In the genomic region with DNA sequence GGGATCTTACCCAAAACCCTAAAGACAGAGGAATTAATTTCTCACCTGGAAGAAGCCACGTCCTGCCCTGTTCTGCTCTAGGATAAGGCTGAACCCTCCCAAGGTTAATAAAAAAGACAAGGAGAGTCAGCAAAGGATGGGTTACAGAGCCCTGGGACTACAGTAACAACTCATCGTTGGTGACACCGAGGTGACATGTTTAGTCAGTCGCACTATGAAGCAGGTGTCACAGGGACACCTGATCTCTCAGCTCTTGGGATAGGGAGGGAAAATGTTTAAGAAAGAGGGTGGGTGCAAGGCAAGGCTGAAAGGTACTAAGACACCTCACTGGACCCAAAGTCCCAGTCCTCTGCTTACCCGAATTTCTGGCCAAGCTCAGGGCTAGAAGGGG, we compare ENCODE assay signal across 1 cellular context.
TF ChIP-seq lines count a peak whose summit lies in the region.

No MANE protein-coding gene starts in this region.

TF ChIP-seq in GM23338, 12 proteins besides CTCF, POLR2A, EP300 and RAD21 (continued from another document):
- TF ChIP-seq REST (IDR thresholded peaks at IDR 0.05; ENCODE audit: unreplicated experiment), result no peak
- TF ChIP-seq, protein P1, sequence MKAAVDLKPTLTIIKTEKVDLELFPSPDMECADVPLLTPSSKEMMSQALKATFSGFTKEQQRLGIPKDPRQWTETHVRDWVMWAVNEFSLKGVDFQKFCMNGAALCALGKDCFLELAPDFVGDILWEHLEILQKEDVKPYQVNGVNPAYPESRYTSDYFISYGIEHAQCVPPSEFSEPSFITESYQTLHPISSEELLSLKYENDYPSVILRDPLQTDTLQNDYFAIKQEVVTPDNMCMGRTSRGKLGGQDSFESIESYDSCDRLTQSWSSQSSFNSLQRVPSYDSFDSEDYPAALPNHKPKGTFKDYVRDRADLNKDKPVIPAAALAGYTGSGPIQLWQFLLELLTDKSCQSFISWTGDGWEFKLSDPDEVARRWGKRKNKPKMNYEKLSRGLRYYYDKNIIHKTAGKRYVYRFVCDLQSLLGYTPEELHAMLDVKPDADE (IDR thresholded peaks at IDR 0.05), result no peak
- no peak for TF ChIP-seq ZNF114 (CRISPR knock-in tag; IDR thresholded peaks at IDR 0.05)
- no peak for TF ChIP-seq POLR2AphosphoS5 (IDR thresholded peaks at IDR 0.05; ENCODE audit: low read depth)
- TF ChIP-seq STAT1 (IDR thresholded peaks at IDR 0.05; ENCODE audit: unreplicated experiment), result no peak
- no peak for TF ChIP-seq EZH2 (IDR thresholded peaks at IDR 0.05; ENCODE audit: low read depth, unreplicated experiment)
- TF ChIP-seq, protein P2, sequence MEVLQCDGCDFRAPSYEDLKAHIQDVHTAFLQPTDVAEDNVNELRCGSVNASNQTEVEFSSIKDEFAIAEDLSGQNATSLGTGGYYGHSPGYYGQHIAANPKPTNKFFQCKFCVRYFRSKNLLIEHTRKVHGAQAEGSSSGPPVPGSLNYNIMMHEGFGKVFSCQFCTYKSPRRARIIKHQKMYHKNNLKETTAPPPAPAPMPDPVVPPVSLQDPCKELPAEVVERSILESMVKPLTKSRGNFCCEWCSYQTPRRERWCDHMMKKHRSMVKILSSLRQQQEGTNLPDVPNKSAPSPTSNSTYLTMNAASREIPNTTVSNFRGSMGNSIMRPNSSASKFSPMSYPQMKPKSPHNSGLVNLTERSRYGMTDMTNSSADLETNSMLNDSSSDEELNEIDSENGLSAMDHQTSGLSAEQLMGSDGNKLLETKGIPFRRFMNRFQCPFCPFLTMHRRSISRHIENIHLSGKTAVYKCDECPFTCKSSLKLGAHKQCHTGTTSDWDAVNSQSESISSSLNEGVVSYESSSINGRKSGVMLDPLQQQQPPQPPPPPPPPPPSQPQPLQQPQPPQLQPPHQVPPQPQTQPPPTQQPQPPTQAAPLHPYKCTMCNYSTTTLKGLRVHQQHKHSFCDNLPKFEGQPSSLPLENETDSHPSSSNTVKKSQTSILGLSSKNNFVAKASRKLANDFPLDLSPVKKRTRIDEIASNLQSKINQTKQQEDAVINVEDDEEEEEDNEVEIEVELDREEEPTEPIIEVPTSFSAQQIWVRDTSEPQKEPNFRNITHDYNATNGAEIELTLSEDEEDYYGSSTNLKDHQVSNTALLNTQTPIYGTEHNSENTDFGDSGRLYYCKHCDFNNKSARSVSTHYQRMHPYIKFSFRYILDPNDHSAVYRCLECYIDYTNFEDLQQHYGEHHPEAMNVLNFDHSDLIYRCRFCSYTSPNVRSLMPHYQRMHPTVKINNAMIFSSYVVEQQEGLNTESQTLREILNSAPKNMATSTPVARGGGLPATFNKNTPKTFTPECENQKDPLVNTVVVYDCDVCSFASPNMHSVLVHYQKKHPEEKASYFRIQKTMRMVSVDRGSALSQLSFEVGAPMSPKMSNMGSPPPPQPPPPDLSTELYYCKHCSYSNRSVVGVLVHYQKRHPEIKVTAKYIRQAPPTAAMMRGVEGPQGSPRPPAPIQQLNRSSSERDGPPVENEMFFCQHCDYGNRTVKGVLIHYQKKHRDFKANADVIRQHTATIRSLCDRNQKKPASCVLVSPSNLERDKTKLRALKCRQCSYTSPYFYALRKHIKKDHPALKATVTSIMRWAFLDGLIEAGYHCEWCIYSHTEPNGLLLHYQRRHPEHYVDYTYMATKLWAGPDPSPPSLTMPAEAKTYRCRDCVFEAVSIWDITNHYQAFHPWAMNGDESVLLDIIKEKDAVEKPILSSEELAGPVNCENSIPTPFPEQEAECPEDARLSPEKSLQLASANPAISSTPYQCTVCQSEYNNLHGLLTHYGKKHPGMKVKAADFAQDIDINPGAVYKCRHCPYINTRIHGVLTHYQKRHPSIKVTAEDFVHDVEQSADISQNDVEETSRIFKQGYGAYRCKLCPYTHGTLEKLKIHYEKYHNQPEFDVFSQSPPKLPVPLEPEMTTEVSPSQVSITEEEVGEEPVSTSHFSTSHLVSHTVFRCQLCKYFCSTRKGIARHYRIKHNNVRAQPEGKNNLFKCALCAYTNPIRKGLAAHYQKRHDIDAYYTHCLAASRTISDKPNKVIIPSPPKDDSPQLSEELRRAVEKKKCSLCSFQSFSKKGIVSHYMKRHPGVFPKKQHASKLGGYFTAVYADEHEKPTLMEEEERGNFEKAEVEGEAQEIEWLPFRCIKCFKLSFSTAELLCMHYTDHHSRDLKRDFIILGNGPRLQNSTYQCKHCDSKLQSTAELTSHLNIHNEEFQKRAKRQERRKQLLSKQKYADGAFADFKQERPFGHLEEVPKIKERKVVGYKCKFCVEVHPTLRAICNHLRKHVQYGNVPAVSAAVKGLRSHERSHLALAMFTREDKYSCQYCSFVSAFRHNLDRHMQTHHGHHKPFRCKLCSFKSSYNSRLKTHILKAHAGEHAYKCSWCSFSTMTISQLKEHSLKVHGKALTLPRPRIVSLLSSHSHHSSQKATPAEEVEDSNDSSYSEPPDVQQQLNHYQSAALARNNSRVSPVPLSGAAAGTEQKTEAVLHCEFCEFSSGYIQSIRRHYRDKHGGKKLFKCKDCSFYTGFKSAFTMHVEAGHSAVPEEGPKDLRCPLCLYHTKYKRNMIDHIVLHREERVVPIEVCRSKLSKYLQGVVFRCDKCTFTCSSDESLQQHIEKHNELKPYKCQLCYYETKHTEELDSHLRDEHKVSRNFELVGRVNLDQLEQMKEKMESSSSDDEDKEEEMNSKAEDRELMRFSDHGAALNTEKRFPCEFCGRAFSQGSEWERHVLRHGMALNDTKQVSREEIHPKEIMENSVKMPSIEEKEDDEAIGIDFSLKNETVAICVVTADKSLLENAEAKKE (CRISPR knock-in tag; IDR thresholded peaks at IDR 0.05), result no peak
- TF ChIP-seq JUNB (IDR thresholded peaks at IDR 0.05; ENCODE audit: unreplicated experiment), result no peak
- TF ChIP-seq EZH2phosphoT487 (IDR thresholded peaks at IDR 0.05; ENCODE audit: unreplicated experiment), result no peak
- TF ChIP-seq CREB1 (CRISPR knock-in tag; IDR thresholded peaks at IDR 0.05; ENCODE audit: low read depth), result no peak
